1 cellular context compared by ENCODE assay signal in the genomic region with DNA sequence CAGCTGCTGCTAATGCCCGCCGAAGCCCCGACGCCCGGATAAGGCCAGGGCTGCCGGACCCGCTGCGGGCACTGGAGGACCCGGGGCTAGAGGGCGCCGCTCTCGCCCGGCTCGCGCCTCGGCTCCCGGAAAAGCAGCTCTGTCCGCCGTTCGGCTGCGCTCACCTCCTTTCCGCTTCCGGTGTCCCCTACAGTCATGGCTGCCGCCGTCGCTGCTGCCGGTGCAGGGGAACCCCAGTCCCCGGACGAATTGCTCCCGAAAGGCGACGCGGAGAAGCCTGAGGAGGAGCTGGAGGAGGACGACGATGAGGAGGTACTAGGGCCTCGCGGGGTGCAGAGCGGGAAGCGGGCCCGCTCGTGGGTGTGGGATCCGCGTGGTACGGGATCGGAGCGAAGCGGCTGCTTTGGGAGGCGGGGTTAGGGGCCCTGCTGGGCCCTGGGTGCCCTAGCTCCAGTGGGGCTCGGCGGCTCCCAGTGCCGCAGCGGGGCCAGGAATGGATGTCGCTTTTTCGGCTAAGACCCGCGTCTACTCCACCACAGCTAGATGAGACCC.
TF ChIP-seq lines count a peak whose summit lies in the region.

TOMM22 (plus strand) TSS at position 174 of the 552 bp plus-strand sequence; CDS start at position 196, 22 bp downstream.

TF ChIP-seq in HepG2, 621 proteins besides CTCF, POLR2A, EP300 and RAD21 (continued from another document and continues in another):
- TF ChIP-seq IRF1 (CRISPR knock-in tag; IDR thresholded peaks at IDR 0.05; ENCODE audit: low read depth) (no peak), ZNF10 (CRISPR knock-in tag; IDR thresholded peaks at IDR 0.05; ENCODE audit: borderline replicate concordance, low read depth) (no peak), ZNF235 (CRISPR knock-in tag; IDR thresholded peaks at IDR 0.05; ENCODE audit: borderline replicate concordance) (peak; percentile 92), MAF1 (CRISPR knock-in tag; IDR thresholded peaks at IDR 0.05; ENCODE audit: borderline replicate concordance) (peak; percentile 95), CCAR2 (optimal IDR thresholded peaks at IDR 0.05; ENCODE audit: low read depth, low read length) (no peak), SOX5 (CRISPR knock-in tag; IDR thresholded peaks at IDR 0.05; ENCODE audit: borderline replicate concordance) (peak; percentile 68; the same call in 1 of the 2 replicates), SP1 (IDR thresholded peaks at IDR 0.05) (no peak), SP1 (CRISPR knock-in tag; IDR thresholded peaks at IDR 0.05) (peak; percentile 58), NCOA2 (CRISPR knock-in tag; IDR thresholded peaks at IDR 0.05) (peak; percentile 66), ARNT2 (CRISPR knock-in tag; IDR thresholded peaks at IDR 0.05; ENCODE audit: low read depth) (peak; percentile 66; the same call in 1 of the 2 replicates), MAX (IDR thresholded peaks at IDR 0.05) (peak; percentile 87), ARID4A (CRISPR knock-in tag; IDR thresholded peaks at IDR 0.05; ENCODE audit: borderline replicate concordance) (peak; percentile 96), MXD3 (CRISPR knock-in tag; IDR thresholded peaks at IDR 0.05) (peak; percentile 94; the same call in 1 of the 2 replicates), NCOR1 (IDR thresholded peaks at IDR 0.05; ENCODE audit: borderline replicate concordance, low read length) (no peak), TAF1 (CRISPR knock-in tag; IDR thresholded peaks at IDR 0.05) (peak; percentile 99), ZFP90 (CRISPR knock-in tag; IDR thresholded peaks at IDR 0.05; ENCODE audit: borderline replicate concordance) (peak; percentile 96), ZNF160 (CRISPR knock-in tag; IDR thresholded peaks at IDR 0.05) (peak; percentile 82), ZNF180 (CRISPR knock-in tag; IDR thresholded peaks at IDR 0.05; ENCODE audit: borderline replicate concordance, low read depth) (0 out of 2 replicates have a peak, but pooled peaks have one; percentile 62), NR2C2 (CRISPR knock-in tag; IDR thresholded peaks at IDR 0.05; ENCODE audit: borderline replicate concordance) (peak; percentile 98), NKX3-1 (CRISPR knock-in tag; IDR thresholded peaks at IDR 0.05) (peak; percentile 97), ZNF124 (CRISPR knock-in tag; IDR thresholded peaks at IDR 0.05) (peak; percentile 72; the same call in 1 of the 2 replicates), ZFP91 (CRISPR knock-in tag; IDR thresholded peaks at IDR 0.05; ENCODE audit: borderline replicate concordance) (peak; percentile 96), ZNF841 (CRISPR knock-in tag; IDR thresholded peaks at IDR 0.05; ENCODE audit: borderline replicate concordance) (no peak), ZNF570 (CRISPR knock-in tag; IDR thresholded peaks at IDR 0.05; ENCODE audit: borderline replicate concordance) (0 out of 2 replicates have a peak, but pooled peaks have one; percentile 58), KLF6 (CRISPR knock-in tag; IDR thresholded peaks at IDR 0.05) (peak; percentile 91), THAP7 (CRISPR knock-in tag; IDR thresholded peaks at IDR 0.05) (peak; percentile 97), POGK (CRISPR knock-in tag; conservative IDR thresholded peaks at IDR 0.05) (peak; percentile 91), ZBTB20 (CRISPR knock-in tag; IDR thresholded peaks at IDR 0.05; ENCODE audit: borderline replicate concordance, low read depth) (peak; percentile 86; the same call in 1 of the 2 replicates), SP4 (CRISPR knock-in tag; IDR thresholded peaks at IDR 0.05) (peak; percentile 81), TRAFD1 (CRISPR knock-in tag; IDR thresholded peaks at IDR 0.05; ENCODE audit: borderline replicate concordance) (0 out of 2 replicates have a peak, but pooled peaks have one; percentile 31), NFKBIZ (CRISPR knock-in tag; IDR thresholded peaks at IDR 0.05) (peak; percentile 77; the same call in 1 of the 2 replicates), NFYC (CRISPR knock-in tag; IDR thresholded peaks at IDR 0.05) (peak; percentile 37), KLF12 (CRISPR knock-in tag; IDR thresholded peaks at IDR 0.05; ENCODE audit: borderline replicate concordance) (peak; percentile 96), ATF7-NPFF (CRISPR knock-in tag; IDR thresholded peaks at IDR 0.05; ENCODE audit: low read depth) (peak; percentile 81; the same call in 1 of the 2 replicates), ZSCAN25 (CRISPR knock-in tag; IDR thresholded peaks at IDR 0.05) (peak; percentile 71; the same call in 1 of the 2 replicates), MEIS2 (CRISPR knock-in tag; IDR thresholded peaks at IDR 0.05) (peak; percentile 82), E2F2 (CRISPR knock-in tag; IDR thresholded peaks at IDR 0.05; ENCODE audit: borderline replicate concordance) (no peak), MXI1 (IDR thresholded peaks at IDR 0.05; ENCODE audit: borderline replicate concordance, low read depth, low read length) (peak; percentile 86; the same call in 1 of the 3 replicates), GZF1 (CRISPR knock-in tag; IDR thresholded peaks at IDR 0.05) (0 out of 2 replicates have a peak, but pooled peaks have one; percentile 63), SP2 (CRISPR knock-in tag; IDR thresholded peaks at IDR 0.05) (peak; percentile 71), ZNF619 (CRISPR knock-in tag; IDR thresholded peaks at IDR 0.05) (peak; percentile 90; the same call in 1 of the 2 replicates)
- TF ChIP-seq, protein P1, sequence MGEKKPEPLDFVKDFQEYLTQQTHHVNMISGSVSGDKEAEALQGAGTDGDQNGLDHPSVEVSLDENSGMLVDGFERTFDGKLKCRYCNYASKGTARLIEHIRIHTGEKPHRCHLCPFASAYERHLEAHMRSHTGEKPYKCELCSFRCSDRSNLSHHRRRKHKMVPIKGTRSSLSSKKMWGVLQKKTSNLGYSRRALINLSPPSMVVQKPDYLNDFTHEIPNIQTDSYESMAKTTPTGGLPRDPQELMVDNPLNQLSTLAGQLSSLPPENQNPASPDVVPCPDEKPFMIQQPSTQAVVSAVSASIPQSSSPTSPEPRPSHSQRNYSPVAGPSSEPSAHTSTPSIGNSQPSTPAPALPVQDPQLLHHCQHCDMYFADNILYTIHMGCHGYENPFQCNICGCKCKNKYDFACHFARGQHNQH (CRISPR knock-in tag; IDR thresholded peaks at IDR 0.05): peak; percentile 95; the same call in 1 of the 2 replicates
